ENCODE assay signal across 30 cellular contexts in genomic region chr13:98896083-98896867, GRCh38.
"Had no signal": no experiment of that assay in that cellular context is flagged by ENCODE, and none has a peak within 500 bp of the region (broad histone marks: within the 10 kb centered on the region; RNA-seq: fewer than 3 reads in every experiment).

No MANE protein-coding gene starts in this region.

- H3K4me3 Mint-ChIP-seq: activated B cell treated with CpG ODN at 0.5 μM for 24 hours; activated CD4-positive, alpha-beta T cell treated with anti-CD3 and anti-CD28 coated beads for 36 hours; mesothelial cell of epicardium; nephron progenitor cell; stimulated activated memory B cell treated with anti-CD40 and anti-IgM and Interleukin-4, amounts not matched to agents 10 μg/mL and 1 μg/mL and 100 μg/mL, for 72 hours; stimulated activated naive CD8-positive, alpha-beta T cell treated with anti-CD3 and anti-CD28 coated beads, Interleukin-15, amount 100 ng/mL, for 72 hours; T-helper 1 cell treated with Interleukin-12 subunit alpha and Interleukin-12 subunit beta and Interleukin-4 antibody, amounts not matched to agents 30 μg/mL and 1 μg/mL, for 36 hours had no signal

- H3K9me3 Mint-ChIP-seq: activated B cell treated with CpG ODN at 0.5 μM for 24 hours; activated naive CD4-positive, alpha-beta T cell treated with anti-CD3 and anti-CD28 coated beads, Interleukin-2, amount 50 U/mL, for 72 hours; mesothelial cell of epicardium; naive B cell; nephron progenitor cell; stimulated activated memory B cell treated with anti-CD40 and anti-IgM and Interleukin-4, amounts not matched to agents 10 μg/mL and 1 μg/mL and 100 μg/mL, for 72 hours; stimulated activated naive CD8-positive, alpha-beta T cell treated with anti-CD3 and anti-CD28 coated beads, Interleukin-15, amount 100 ng/mL, for 72 hours; T-helper 1 cell treated with Interleukin-12 subunit alpha and Interleukin-12 subunit beta and Interleukin-4 antibody, amounts not matched to agents 30 μg/mL and 1 μg/mL, for 36 hours had no signal

- H3K27me3 Mint-ChIP-seq: activated B cell treated with CpG ODN at 0.5 μM for 24 hours; activated CD4-positive, alpha-beta T cell treated with anti-CD3 and anti-CD28 coated beads for 36 hours; naive B cell; stimulated activated memory B cell treated with anti-CD40 and anti-IgM and Interleukin-4, amounts not matched to agents 10 μg/mL and 1 μg/mL and 100 μg/mL, for 72 hours; stimulated activated naive CD8-positive, alpha-beta T cell treated with anti-CD3 and anti-CD28 coated beads, Interleukin-15, amount 100 ng/mL, for 72 hours had no signal

- DNase-seq: activated B cell treated with CpG ODN at 0.5 μM for 24 hours; activated CD4-positive, alpha-beta T cell treated with anti-CD3 and anti-CD28 coated beads for 36 hours; activated CD4-positive, alpha-beta T cell treated with anti-CD3 and anti-CD28 coated beads, Interleukin-2, amount 50 U/mL, for 48 hours; activated CD8-positive, alpha-beta memory T cell treated with anti-CD3 and anti-CD28 coated beads, Interleukin-2, amount 50 U/mL, for 48 hours; activated naive CD4-positive, alpha-beta T cell; activated T-cell treated with anti-CD3 and anti-CD28 coated beads, Interleukin-2, amount 50 U/mL, for 48 hours; central memory CD4-positive, alpha-beta T cell; esophagus squamous epithelium; foreskin melanocyte; left ventricle myocardium superior; naive B cell; nephron progenitor cell; ovary; retina; sigmoid colon; small intestine; stimulated activated CD4-positive, alpha-beta T cell treated with anti-CD3 and anti-CD28 coated beads, Interleukin-1b, Interleukin-23, amount 100 ng/mL, for 48 hours; stimulated activated CD4-positive, alpha-beta T cell treated with anti-CD3 and anti-CD28 coated beads, Interleukin-4, amount 100 ng/mL, for 4 hours; stimulated activated CD8-positive, alpha-beta memory T cell treated with anti-CD3 and anti-CD28 coated beads, Interleukin-4, amount 100 ng/mL, for 48 hours; stimulated activated naive CD8-positive, alpha-beta T cell treated with anti-CD3 and anti-CD28 coated beads, Interleukin-15, amount 100 ng/mL, for 72 hours; substantia nigra; upper lobe of right lung had no signal

- FAIRE-seq: small intestine had no signal

- H3K4me1 ChIP-seq: breast epithelium, prostate gland, sigmoid colon, upper lobe of right lung had no signal

- H3K9me3 ChIP-seq: breast epithelium, esophagus squamous epithelium, neutrophil, ovary, prostate gland, sigmoid colon, upper lobe of right lung had no signal

- H3K4me3 ChIP-seq: breast epithelium, esophagus squamous epithelium, ovary, prostate gland, sigmoid colon, upper lobe of right lung had no signal

- H3K27ac Mint-ChIP-seq: activated B cell treated with CpG ODN at 0.5 μM for 24 hours; activated CD4-positive, alpha-beta T cell treated with anti-CD3 and anti-CD28 coated beads for 36 hours; activated naive CD4-positive, alpha-beta T cell treated with anti-CD3 and anti-CD28 coated beads, Interleukin-2, amount 50 U/mL, for 72 hours; mesothelial cell of epicardium; stimulated activated memory B cell treated with anti-CD40 and anti-IgM and Interleukin-4, amounts not matched to agents 10 μg/mL and 1 μg/mL and 100 μg/mL, for 72 hours; T-helper 1 cell treated with Interleukin-12 subunit alpha and Interleukin-12 subunit beta and Interleukin-4 antibody, amounts not matched to agents 30 μg/mL and 1 μg/mL, for 36 hours had no signal

- H3K36me3 ChIP-seq: neutrophil, ovary, prostate gland had no signal

- ATAC-seq: activated CD4-positive, alpha-beta T cell treated with anti-CD3 and anti-CD28 coated beads for 36 hours; activated naive CD4-positive, alpha-beta T cell treated with anti-CD3 and anti-CD28 coated beads, Interleukin-2, amount 50 U/mL, for 72 hours; stimulated activated memory B cell treated with anti-CD40 and anti-IgM and Interleukin-4, amounts not matched to agents 10 μg/mL and 1 μg/mL and 100 μg/mL, for 72 hours; stimulated activated naive CD8-positive, alpha-beta T cell treated with anti-CD3 and anti-CD28 coated beads, Interleukin-15, amount 100 ng/mL, for 72 hours had no signal

- H3K27ac ChIP-seq: breast epithelium, epithelial cell of prostate, esophagus squamous epithelium, neutrophil, ovary, prostate gland, sigmoid colon, upper lobe of right lung had no signal

- H3K27me3 ChIP-seq: breast epithelium, esophagus squamous epithelium, ovary, sigmoid colon, upper lobe of right lung had no signal
